2 cellular contexts compared by ENCODE assay signal in the genomic region with DNA sequence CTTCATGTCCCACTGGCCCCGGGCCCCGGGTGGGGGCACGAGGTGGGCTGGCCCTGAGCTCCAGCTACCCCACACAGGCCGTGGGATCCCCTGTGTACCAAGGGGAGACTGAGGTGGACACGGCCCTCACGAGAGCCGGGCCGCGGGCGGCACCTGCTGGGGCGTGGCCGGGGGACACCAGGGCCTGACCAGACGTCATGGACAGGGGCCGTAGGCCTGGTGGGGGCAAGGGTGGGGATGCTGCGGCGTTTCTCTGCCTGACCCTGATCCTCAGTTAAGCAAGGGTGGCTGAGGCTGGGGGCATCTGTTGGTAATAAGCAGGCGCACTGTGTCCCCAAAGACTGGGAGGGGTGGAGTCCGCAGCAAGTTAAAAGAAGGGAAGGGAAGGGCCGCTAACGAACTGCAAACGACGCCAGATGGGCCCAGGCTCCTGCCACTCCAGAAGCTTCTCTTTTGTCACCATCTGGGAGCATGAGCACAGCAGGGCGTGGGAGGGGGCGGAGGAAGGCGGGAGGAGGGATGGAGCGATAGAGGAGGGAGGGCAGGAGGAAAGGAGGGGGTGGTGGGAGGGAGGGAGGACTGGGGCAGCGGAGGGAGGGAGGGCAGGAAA.
TF ChIP-seq lines count a peak whose summit lies in the region.

No MANE protein-coding gene starts in this region.

TF ChIP-seq in SK-N-SH treated with all-trans-retinoic acid at 6 μM for 48 hours, 23 proteins besides CTCF, POLR2A, EP300 and RAD21:
- TF ChIP-seq, protein P1, sequence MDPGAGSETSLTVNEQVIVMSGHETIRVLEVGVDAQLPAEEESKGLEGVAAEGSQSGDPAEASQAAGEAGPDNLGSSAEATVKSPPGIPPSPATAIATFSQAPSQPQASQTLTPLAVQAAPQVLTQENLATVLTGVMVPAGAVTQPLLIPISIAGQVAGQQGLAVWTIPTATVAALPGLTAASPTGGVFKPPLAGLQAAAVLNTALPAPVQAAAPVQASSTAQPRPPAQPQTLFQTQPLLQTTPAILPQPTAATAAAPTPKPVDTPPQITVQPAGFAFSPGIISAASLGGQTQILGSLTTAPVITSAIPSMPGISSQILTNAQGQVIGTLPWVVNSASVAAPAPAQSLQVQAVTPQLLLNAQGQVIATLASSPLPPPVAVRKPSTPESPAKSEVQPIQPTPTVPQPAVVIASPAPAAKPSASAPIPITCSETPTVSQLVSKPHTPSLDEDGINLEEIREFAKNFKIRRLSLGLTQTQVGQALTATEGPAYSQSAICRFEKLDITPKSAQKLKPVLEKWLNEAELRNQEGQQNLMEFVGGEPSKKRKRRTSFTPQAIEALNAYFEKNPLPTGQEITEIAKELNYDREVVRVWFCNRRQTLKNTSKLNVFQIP (CRISPR knock-in tag; IDR thresholded peaks at IDR 0.05; ENCODE audit: borderline replicate concordance, low read depth), result no peak

TF ChIP-seq in SK-N-SH, 30 proteins besides CTCF, POLR2A, EP300 and RAD21:
- TF ChIP-seq, protein P2, sequence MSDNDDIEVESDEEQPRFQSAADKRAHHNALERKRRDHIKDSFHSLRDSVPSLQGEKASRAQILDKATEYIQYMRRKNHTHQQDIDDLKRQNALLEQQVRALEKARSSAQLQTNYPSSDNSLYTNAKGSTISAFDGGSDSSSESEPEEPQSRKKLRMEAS (IDR thresholded peaks at IDR 0.05; ENCODE audit: low read depth), result no peak
- TF ChIP-seq NFIC (IDR thresholded peaks at IDR 0.05; ENCODE audit: borderline replicate concordance), result no peak
- TF ChIP-seq EZH2phosphoT487 (IDR thresholded peaks at IDR 0.05; ENCODE audit: borderline replicate concordance, low read depth), result no peak
- TF ChIP-seq, protein P3, sequence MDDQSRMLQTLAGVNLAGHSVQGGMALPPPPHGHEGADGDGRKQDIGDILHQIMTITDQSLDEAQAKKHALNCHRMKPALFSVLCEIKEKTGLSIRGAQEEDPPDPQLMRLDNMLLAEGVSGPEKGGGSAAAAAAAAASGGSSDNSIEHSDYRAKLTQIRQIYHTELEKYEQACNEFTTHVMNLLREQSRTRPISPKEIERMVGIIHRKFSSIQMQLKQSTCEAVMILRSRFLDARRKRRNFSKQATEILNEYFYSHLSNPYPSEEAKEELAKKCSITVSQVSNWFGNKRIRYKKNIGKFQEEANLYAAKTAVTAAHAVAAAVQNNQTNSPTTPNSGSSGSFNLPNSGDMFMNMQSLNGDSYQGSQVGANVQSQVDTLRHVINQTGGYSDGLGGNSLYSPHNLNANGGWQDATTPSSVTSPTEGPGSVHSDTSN (IDR thresholded peaks at IDR 0.05), result no peak
